ENCODE assay signal across 27 cellular contexts in the genomic region with DNA sequence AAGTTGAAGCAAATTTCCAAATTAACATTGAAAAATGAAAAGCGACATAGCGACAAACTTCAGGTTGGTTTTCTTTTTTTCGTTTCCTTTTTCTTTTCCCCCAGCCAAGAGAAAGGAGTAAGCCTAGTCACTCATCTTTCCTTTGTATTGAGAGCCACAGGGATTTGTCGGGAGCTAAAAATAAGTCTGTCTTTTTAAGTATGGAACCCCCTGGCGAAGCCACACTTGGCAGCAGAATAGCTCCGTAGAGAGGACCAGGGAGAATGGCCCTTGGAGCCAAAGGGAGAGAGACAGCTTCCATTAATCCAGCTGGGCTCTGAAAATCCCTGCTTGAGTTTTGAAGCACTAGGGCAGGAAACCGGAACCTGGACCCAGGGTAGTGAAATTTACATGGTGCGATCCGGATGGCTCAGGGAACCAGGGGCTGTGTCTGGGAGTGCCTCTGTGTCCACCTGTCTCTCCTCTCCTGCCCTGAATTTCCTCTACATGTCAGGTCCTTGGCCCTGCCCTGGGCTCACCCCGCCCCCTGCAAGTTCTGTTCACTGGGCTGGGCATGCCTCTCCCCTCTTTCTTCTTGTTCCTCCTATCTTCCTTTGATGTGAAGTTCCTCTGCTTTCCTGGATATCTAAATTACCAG.
"Had no signal": no experiment of that assay in that cellular context is flagged by ENCODE, and none has a peak within 500 bp of the region (broad histone marks: within the 10 kb centered on the region; RNA-seq: fewer than 3 reads in every experiment).

No MANE protein-coding gene starts in this region.

- FAIRE-seq: bronchial epithelial cell had no signal

- DNase-seq: activated CD4-positive, alpha-beta T cell treated with anti-CD3 and anti-CD28 coated beads for 48 hours; activated CD4-positive, alpha-beta T cell treated with anti-CD3 and anti-CD28 coated beads, Interleukin-2, amount 50 U/mL, for 4 hours; activated CD4-positive, CD25-positive, alpha-beta regulatory T cell treated with anti-CD3 and anti-CD28 coated beads, Interleukin-2, amount 50 U/mL, for 72 hours; activated CD8-positive, alpha-beta memory T cell treated with anti-CD3 and anti-CD28 coated beads, Interleukin-2, amount 50 U/mL, for 48 hours; activated CD8-positive, alpha-beta T cell treated with anti-CD3 and anti-CD28 coated beads, Interleukin-2, amount 10 ng/mL, durations not matched to agents 7 days and 5 days; activated naive CD8-positive, alpha-beta T cell treated with anti-CD3 and anti-CD28 coated beads, Interleukin-2, amount 50 U/mL, for 24 hours; activated T-cell treated with anti-CD3 and anti-CD28 coated beads, Interleukin-2, amount 50 U/mL, for 1 hour; amniotic stem cell; body of pancreas; Kasumi-1; KBM-7; NCI-H1048; NCI-H146; NCI-H187 treated with DMSO at 0.1 percent for 48 hours; NCI-H2081 treated with DMSO at 0.1 percent for 48 hours; NCI-H226; NCI-H526; NCI-H774; Peyer's patch; SHP77; SW 1271 had no signal

- H3K27me3 ChIP-seq: ascending aorta, body of pancreas, Peyer's patch, SJSA1 had no signal

- H3K4me3 ChIP-seq: ascending aorta, body of pancreas, Peyer's patch, SJSA1 had no signal

- H3K9me3 ChIP-seq: ascending aorta, body of pancreas, Peyer's patch, SJSA1 had no signal

- H3K27ac ChIP-seq: ascending aorta, body of pancreas, Peyer's patch, RWPE1, SJSA1 had no signal

- H3K36me3 ChIP-seq: ascending aorta, Peyer's patch, SJSA1 had no signal

- ATAC-seq: activated CD8-positive, alpha-beta T cell treated with anti-CD3 and anti-CD28 coated beads, Interleukin-2, amount 10 ng/mL, durations not matched to agents 7 days and 5 days; activated naive CD4-positive, alpha-beta T cell treated with anti-CD3 and anti-CD28 coated beads, Interleukin-2, amount 50 U/mL, for 72 hours; activated naive CD8-positive, alpha-beta T cell treated with anti-CD3 and anti-CD28 coated beads, Interleukin-2, amount 50 U/mL, for 24 hours; body of pancreas; SK-N-SH treated with all-trans-retinoic acid at 6 μM for 48 hours had no signal

- H3K4me1 ChIP-seq: ascending aorta, body of pancreas, Peyer's patch, SJSA1 had no signal
